ENCODE assay signal across 8 cellular contexts in genomic region chr11:114399903-114400221, GRCh38. TPM values are rescaled to one million over a fixed set of nuclear protein-coding genes. Genes with fewer than 3 reads are reported as not detected.
DNase-seq lines count a peak whose midpoint lies in the region; ATAC-seq and FAIRE-seq lines count a peak whose summit lies in the region.

No MANE protein-coding gene starts in this region.

- H3K4me1 ChIP-seq in BLaER1 = peaks cover 35% of the 10 kb centered on the region
- no peaks in the 10 kb centered on the region for H3K4me1 ChIP-seq in NT2/D1 (ENCODE audit: insufficient read depth, insufficient read length)
- H3K4me1 ChIP-seq in duodenal mucosa (ENCODE audit: control insufficient read depth in 1 of 2, insufficient read depth in 2 of 2, low read length in 2 of 2) = peaks cover 11 to 17% of the 10 kb centered on the region in 2 donors
- peaks cover 38% of the 10 kb centered on the region for H3K4me1 ChIP-seq in muscle layer of colon (ENCODE audit: insufficient read depth, low read length)

- peak overlapping the region; percentile 86 for H3K4me2 ChIP-seq in BLaER1

- H3K27me3 ChIP-seq in BLaER1 = no peaks in the 10 kb centered on the region
- no peaks in the 10 kb centered on the region for H3K27me3 ChIP-seq in NT2/D1 (ENCODE audit: insufficient read depth, insufficient read length)
- H3K27me3 ChIP-seq in duodenal mucosa (ENCODE audit: control insufficient read depth in 1 of 2, insufficient read depth in 2 of 2, low read length in 2 of 2) = no peaks in the 10 kb centered on the region
- H3K27me3 ChIP-seq in muscle layer of colon (ENCODE audit: control insufficient read depth in 1 of 2, insufficient read depth in 2 of 2, low read length in 2 of 2) = no peaks in the 10 kb centered on the region

- H3K27ac ChIP-seq in BLaER1 (peak overlapping the region; percentile 97), duodenal mucosa (ENCODE audit: low read depth, low read length) (peak overlapping the region; percentile 97), muscle layer of colon (ENCODE audit: low read depth, low read length) (peak overlapping the region; percentile 56)

- H3K9me3 ChIP-seq in BLaER1 (no peaks in the 10 kb centered on the region), NT2/D1 (ENCODE audit: insufficient read depth, low read length) (no peaks in the 10 kb centered on the region), duodenal mucosa (ENCODE audit: control insufficient read depth in 1 of 2, low read length in 2 of 2) (no peaks in the 10 kb centered on the region), muscle layer of colon (ENCODE audit: low read length) (no peaks in the 10 kb centered on the region)

- H3K9ac ChIP-seq in BLaER1 (peak overlapping the region; percentile 97), NT2/D1 (ENCODE audit: insufficient read length, low read depth) (peak overlapping the region; percentile 98), duodenal mucosa (ENCODE audit: low read depth in 1 of 2, low read length in 2 of 2) (peak overlapping the region; percentile 97 to 99), muscle layer of colon (ENCODE audit: low read length) (peak overlapping the region; percentile 98)

- DNase-seq in GM19240 (ENCODE audit: insufficient read length, low spot score) (peak; percentile 4), NT2/D1 (ENCODE audit: low read depth, low spot score) (peak; percentile 27), frontal cortex (ENCODE audit: low spot score in 2 of 2) (no peak), germinal center (ENCODE audit: low spot score) (no peak)

- peak; percentile 31 for ATAC-seq in HG03354 (IDR thresholded peaks at IDR 0.05; ENCODE audit: poor library complexity, severe bottlenecking, unreplicated experiment)

- FAIRE-seq in frontal cortex (lab: Jason Lieb, UNC) = no peak

- H3K36me3 ChIP-seq in BLaER1 = peaks cover 23% of the 10 kb centered on the region
- peaks cover 20% of the 10 kb centered on the region for H3K36me3 ChIP-seq in NT2/D1 (ENCODE audit: insufficient read depth, insufficient read length, low read length)
- peaks cover under 1 to 7% of the 10 kb centered on the region in 2 donors for H3K36me3 ChIP-seq in duodenal mucosa (ENCODE audit: control insufficient read depth in 1 of 2, insufficient read depth in 2 of 2, low read length in 2 of 2)
- peaks cover under 1% of the 10 kb centered on the region for H3K36me3 ChIP-seq in muscle layer of colon (ENCODE audit: insufficient read depth, low read length)

- H4K20me1 ChIP-seq in BLaER1 = peaks cover 31% of the 10 kb centered on the region

- H3K4me3 ChIP-seq in BLaER1 (peak overlapping the region; percentile 88), NT2/D1 (ENCODE audit: insufficient read length, low read depth) (peak overlapping the region; percentile 95), duodenal mucosa (ENCODE audit: low read depth in 1 of 2, low read length in 2 of 2) (peak overlapping the region; percentile 96 to 99), muscle layer of colon (ENCODE audit: low read depth in 1 of 2, low read length in 2 of 2) (peak overlapping the region; percentile 82 to 90)

RNA-seq across cellular contexts. Expression of gene C11orf71, which starts 0.4 kb away (rescaled TPM):
- total RNA-seq in frontal cortex = 13.9 TPM

RNA-seq across cellular contexts. Expression of gene RBM7, which starts 0.6 kb away (rescaled TPM):
- total RNA-seq in frontal cortex = 25.7 TPM

RNA-seq across cellular contexts. Expression of gene REXO2, which starts 39.4 kb away (rescaled TPM):
- total RNA-seq in frontal cortex = 32.2 TPM

Comparison
In these comparisons a context has a peak if more than half of its experiments do, and no peak if none do; other contexts are left out.
1. DNase-seq: peak in GM19240 (single experiment) and NT2/D1 (single experiment); none in frontal cortex (0 of 2) and germinal center (single experiment).
2. Peak in every context shown above with its lines, with median percentiles within 50 percentile points of each other: H3K27ac ChIP-seq, H3K4me3 ChIP-seq and H3K9ac ChIP-seq.